In the genomic region with DNA sequence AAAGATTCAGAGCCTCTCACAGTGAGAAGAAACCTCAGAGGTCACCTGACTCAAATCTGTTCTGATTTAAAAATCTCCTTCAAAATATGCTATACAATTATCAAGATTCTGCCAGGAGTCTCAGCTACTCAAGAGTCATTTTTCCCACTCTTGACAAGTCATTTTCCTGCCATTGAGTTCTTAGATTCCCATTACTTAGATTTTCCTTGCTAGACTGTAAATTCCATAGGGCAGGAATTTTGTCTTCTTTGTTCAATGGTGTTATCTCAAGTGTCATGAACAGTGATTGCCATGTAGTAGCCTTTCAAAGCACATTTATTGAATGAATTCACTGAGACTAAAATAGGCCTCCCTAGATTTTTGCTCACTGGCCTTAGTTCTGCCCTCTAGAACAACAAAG, we compare ENCODE assay signal across 8 cellular contexts.
"Had no signal": no experiment of that assay in that cellular context is flagged by ENCODE, and none has a peak within 500 bp of the region (broad histone marks: within the 10 kb centered on the region; RNA-seq: fewer than 3 reads in every experiment).

No MANE protein-coding gene starts in this region.

- H3K4me3 ChIP-seq: GM12878 had no signal

- FAIRE-seq: G401.6, GM12878, GM12891, GM12892, GM18507, GM19239 had no signal

- DNase-seq: GDM1, GF-D8 had no signal

- ATAC-seq: GM12878 had no signal
